In the genomic region with DNA sequence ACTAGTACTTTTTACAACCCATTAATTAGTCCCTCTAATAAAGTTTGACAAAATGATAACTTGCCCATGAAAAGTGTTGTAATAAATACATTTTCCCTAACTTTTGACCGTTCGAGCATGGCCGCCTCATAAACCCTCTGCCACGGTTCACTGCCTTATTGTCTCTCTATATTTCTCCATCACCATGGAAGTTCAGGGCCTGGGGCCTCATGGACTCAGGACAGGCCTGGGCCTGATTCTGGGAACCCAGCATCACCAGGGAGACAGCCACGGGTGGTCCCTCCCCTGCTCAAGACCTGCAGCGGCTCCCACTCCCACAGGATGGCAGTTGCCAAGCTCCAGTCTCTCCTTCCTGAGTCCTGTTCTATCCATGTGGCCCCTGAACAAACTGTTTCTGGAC, we compare ENCODE assay signal across 1 cellular context.
TF ChIP-seq lines count a peak whose summit lies in the region.

No MANE protein-coding gene starts in this region.

TF ChIP-seq in GM23338, 12 proteins besides CTCF, POLR2A, EP300 and RAD21 (continued from another document):
- TF ChIP-seq, protein P1, sequence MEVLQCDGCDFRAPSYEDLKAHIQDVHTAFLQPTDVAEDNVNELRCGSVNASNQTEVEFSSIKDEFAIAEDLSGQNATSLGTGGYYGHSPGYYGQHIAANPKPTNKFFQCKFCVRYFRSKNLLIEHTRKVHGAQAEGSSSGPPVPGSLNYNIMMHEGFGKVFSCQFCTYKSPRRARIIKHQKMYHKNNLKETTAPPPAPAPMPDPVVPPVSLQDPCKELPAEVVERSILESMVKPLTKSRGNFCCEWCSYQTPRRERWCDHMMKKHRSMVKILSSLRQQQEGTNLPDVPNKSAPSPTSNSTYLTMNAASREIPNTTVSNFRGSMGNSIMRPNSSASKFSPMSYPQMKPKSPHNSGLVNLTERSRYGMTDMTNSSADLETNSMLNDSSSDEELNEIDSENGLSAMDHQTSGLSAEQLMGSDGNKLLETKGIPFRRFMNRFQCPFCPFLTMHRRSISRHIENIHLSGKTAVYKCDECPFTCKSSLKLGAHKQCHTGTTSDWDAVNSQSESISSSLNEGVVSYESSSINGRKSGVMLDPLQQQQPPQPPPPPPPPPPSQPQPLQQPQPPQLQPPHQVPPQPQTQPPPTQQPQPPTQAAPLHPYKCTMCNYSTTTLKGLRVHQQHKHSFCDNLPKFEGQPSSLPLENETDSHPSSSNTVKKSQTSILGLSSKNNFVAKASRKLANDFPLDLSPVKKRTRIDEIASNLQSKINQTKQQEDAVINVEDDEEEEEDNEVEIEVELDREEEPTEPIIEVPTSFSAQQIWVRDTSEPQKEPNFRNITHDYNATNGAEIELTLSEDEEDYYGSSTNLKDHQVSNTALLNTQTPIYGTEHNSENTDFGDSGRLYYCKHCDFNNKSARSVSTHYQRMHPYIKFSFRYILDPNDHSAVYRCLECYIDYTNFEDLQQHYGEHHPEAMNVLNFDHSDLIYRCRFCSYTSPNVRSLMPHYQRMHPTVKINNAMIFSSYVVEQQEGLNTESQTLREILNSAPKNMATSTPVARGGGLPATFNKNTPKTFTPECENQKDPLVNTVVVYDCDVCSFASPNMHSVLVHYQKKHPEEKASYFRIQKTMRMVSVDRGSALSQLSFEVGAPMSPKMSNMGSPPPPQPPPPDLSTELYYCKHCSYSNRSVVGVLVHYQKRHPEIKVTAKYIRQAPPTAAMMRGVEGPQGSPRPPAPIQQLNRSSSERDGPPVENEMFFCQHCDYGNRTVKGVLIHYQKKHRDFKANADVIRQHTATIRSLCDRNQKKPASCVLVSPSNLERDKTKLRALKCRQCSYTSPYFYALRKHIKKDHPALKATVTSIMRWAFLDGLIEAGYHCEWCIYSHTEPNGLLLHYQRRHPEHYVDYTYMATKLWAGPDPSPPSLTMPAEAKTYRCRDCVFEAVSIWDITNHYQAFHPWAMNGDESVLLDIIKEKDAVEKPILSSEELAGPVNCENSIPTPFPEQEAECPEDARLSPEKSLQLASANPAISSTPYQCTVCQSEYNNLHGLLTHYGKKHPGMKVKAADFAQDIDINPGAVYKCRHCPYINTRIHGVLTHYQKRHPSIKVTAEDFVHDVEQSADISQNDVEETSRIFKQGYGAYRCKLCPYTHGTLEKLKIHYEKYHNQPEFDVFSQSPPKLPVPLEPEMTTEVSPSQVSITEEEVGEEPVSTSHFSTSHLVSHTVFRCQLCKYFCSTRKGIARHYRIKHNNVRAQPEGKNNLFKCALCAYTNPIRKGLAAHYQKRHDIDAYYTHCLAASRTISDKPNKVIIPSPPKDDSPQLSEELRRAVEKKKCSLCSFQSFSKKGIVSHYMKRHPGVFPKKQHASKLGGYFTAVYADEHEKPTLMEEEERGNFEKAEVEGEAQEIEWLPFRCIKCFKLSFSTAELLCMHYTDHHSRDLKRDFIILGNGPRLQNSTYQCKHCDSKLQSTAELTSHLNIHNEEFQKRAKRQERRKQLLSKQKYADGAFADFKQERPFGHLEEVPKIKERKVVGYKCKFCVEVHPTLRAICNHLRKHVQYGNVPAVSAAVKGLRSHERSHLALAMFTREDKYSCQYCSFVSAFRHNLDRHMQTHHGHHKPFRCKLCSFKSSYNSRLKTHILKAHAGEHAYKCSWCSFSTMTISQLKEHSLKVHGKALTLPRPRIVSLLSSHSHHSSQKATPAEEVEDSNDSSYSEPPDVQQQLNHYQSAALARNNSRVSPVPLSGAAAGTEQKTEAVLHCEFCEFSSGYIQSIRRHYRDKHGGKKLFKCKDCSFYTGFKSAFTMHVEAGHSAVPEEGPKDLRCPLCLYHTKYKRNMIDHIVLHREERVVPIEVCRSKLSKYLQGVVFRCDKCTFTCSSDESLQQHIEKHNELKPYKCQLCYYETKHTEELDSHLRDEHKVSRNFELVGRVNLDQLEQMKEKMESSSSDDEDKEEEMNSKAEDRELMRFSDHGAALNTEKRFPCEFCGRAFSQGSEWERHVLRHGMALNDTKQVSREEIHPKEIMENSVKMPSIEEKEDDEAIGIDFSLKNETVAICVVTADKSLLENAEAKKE (CRISPR knock-in tag; IDR thresholded peaks at IDR 0.05) = no peak
- no peak for TF ChIP-seq NANOG (IDR thresholded peaks at IDR 0.05; ENCODE audit: borderline replicate concordance)
- no peak for TF ChIP-seq ZNF331 (CRISPR knock-in tag; IDR thresholded peaks at IDR 0.05; ENCODE audit: low read depth)
- TF ChIP-seq EZH2 (IDR thresholded peaks at IDR 0.05; ENCODE audit: low read depth, unreplicated experiment) = no peak
- TF ChIP-seq, protein P2, sequence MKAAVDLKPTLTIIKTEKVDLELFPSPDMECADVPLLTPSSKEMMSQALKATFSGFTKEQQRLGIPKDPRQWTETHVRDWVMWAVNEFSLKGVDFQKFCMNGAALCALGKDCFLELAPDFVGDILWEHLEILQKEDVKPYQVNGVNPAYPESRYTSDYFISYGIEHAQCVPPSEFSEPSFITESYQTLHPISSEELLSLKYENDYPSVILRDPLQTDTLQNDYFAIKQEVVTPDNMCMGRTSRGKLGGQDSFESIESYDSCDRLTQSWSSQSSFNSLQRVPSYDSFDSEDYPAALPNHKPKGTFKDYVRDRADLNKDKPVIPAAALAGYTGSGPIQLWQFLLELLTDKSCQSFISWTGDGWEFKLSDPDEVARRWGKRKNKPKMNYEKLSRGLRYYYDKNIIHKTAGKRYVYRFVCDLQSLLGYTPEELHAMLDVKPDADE (IDR thresholded peaks at IDR 0.05) = no peak
- no peak for TF ChIP-seq STAT1 (IDR thresholded peaks at IDR 0.05; ENCODE audit: unreplicated experiment)
- TF ChIP-seq, protein P3, sequence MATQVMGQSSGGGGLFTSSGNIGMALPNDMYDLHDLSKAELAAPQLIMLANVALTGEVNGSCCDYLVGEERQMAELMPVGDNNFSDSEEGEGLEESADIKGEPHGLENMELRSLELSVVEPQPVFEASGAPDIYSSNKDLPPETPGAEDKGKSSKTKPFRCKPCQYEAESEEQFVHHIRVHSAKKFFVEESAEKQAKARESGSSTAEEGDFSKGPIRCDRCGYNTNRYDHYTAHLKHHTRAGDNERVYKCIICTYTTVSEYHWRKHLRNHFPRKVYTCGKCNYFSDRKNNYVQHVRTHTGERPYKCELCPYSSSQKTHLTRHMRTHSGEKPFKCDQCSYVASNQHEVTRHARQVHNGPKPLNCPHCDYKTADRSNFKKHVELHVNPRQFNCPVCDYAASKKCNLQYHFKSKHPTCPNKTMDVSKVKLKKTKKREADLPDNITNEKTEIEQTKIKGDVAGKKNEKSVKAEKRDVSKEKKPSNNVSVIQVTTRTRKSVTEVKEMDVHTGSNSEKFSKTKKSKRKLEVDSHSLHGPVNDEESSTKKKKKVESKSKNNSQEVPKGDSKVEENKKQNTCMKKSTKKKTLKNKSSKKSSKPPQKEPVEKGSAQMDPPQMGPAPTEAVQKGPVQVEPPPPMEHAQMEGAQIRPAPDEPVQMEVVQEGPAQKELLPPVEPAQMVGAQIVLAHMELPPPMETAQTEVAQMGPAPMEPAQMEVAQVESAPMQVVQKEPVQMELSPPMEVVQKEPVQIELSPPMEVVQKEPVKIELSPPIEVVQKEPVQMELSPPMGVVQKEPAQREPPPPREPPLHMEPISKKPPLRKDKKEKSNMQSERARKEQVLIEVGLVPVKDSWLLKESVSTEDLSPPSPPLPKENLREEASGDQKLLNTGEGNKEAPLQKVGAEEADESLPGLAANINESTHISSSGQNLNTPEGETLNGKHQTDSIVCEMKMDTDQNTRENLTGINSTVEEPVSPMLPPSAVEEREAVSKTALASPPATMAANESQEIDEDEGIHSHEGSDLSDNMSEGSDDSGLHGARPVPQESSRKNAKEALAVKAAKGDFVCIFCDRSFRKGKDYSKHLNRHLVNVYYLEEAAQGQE (IDR thresholded peaks at IDR 0.05; ENCODE audit: unreplicated experiment) = no peak
